ENCODE assay signal across 8 cellular contexts in the genomic region with DNA sequence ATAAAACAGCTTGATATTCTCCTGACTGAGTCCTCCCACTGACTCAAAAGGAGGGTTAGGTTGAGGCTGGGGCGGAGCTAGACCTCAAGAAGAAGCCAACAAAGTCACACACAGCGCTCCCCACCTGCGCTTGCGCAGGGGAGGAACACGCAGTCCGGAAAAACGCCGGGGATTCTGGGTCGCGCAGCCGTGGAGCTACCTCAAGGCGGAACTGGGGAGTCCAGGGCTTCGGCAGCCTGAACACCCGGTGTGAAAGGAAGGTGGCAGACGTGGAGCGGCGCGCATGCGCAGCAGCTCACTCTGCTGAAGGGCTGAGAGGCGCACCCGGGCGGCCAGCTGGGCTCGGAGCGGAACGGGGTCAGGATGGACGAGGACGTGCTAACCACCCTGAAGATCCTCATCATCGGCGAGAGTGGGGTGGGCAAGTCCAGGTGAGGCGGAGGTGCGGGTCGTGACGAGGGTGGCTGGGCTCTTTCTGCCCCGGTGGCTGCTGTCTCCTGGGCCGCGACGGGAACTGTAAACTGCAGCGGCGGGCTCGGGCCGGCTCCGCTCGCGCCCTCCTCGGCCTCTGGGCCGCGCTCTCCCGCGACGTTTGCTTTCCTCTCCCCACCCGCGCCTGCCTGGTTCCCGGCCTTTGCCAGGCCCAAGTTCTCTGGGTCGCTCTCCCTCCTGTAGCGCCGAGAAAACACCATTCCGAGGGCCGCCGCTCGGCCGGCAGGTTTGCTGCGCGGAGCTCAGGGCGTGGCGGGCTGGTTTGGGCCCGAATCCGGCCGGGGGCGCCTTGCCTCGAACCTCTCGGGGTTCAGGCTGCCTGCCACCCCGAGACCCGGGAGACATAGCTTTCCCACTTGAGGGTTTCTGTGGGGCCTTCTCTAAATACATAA. TPM values are rescaled to one million over a fixed set of nuclear protein-coding genes. Genes with fewer than 3 reads are reported as not detected.
DNase-seq lines count a peak whose midpoint lies in the region; ATAC-seq and TF ChIP-seq lines count a peak whose summit lies in the region.

RAB18 (plus strand) TSS at position 298 of the 884 bp plus-strand sequence; CDS start at position 364, 66 bp downstream.

- peak within 1 kb of the TSS; percentile 98 for H3K27ac Mint-ChIP-seq in activated CD4-positive, alpha-beta T cell treated with anti-CD3 and anti-CD28 coated beads, Interleukin-2, amount 10 ng/mL, durations not matched to agents 24 days and 14 days

- H3K27ac ChIP-seq in BLaER1 (peak within 1 kb of the TSS; percentile 85), coronary artery (peak within 1 kb of the TSS; percentile 85 to 95), layer of hippocampus (ENCODE audit: low read depth, low read length) (peak within 1 kb of the TSS; percentile 33)

- DNase-seq in NCI-H526 treated with DMSO at 0.1 percent for 48 hours (lab: John Stamatoyannopoulos, UW) (peak; percentile 86), coronary artery (ENCODE audit: low spot score) (peak; percentile 99)
- peak; percentile 99 for DNase-seq in activated CD4-positive, alpha-beta T cell treated with anti-CD3 and anti-CD28 coated beads, Interleukin-2, amount 10 ng/mL, durations not matched to agents 24 days and 14 days
- peak; percentile 93 to 97 for DNase-seq in stimulated activated CD4-positive, alpha-beta T cell treated with anti-CD3 and anti-CD28 coated beads, Interleukin-1b, Interleukin-23, amount 100 ng/mL, for 4 hours (ENCODE audit: low read depth in 2 of 2)

- peaks cover 49% of the 10 kb centered on the region for H4K20me1 ChIP-seq in BLaER1

- no peaks in the 10 kb centered on the region for H3K9me3 ChIP-seq in BLaER1

- no peaks in the 10 kb centered on the region for H3K9me3 Mint-ChIP-seq in activated CD4-positive, alpha-beta T cell treated with anti-CD3 and anti-CD28 coated beads, Interleukin-2, amount 10 ng/mL, durations not matched to agents 24 days and 14 days

- peak within 1 kb of the TSS; percentile 96 for H3K4me2 ChIP-seq in BLaER1

- H3K4me3 ChIP-seq in BLaER1 = peak within 1 kb of the TSS; percentile 86
- peak within 1 kb of the TSS; percentile 88 for H3K4me3 ChIP-seq in coronary artery

- peak within 1 kb of the TSS; percentile 99 for H3K4me3 Mint-ChIP-seq in activated CD4-positive, alpha-beta T cell treated with anti-CD3 and anti-CD28 coated beads, Interleukin-2, amount 10 ng/mL, durations not matched to agents 24 days and 14 days

- peak within 1 kb of the TSS; percentile 94 for H3K9ac ChIP-seq in BLaER1

- intact Hi-C loops in activated CD4-positive, alpha-beta T cell treated with anti-CD3 and anti-CD28 coated beads, Interleukin-2, amount 10 ng/mL, durations not matched to agents 24 days and 14 days (cut with micrococcal nuclease) = loop anchor here (1.0 to 10.0 kb wide), 8 partner anchors 9 to 1028 kb away; partner anchors contain the start of genes ABI1, MASTL, PDSS1 and WAC

- ATAC-seq in GM19328 (IDR thresholded peaks at IDR 0.05; ENCODE audit: unreplicated experiment) = peak; percentile 96
- ATAC-seq in HG03520 (IDR thresholded peaks at IDR 0.05; ENCODE audit: unreplicated experiment) = peak; percentile 94

- peaks cover 25% of the 10 kb centered on the region; the same call in 1 of the 2 replicates for H3K36me3 ChIP-seq in BLaER1

- H3K4me1 Mint-ChIP-seq in activated CD4-positive, alpha-beta T cell treated with anti-CD3 and anti-CD28 coated beads, Interleukin-2, amount 10 ng/mL, durations not matched to agents 24 days and 14 days = peaks cover 44% of the 10 kb centered on the region

- peaks cover 23% of the 10 kb centered on the region for H3K36me3 Mint-ChIP-seq in activated CD4-positive, alpha-beta T cell treated with anti-CD3 and anti-CD28 coated beads, Interleukin-2, amount 10 ng/mL, durations not matched to agents 24 days and 14 days (ENCODE audit: low read depth)

- H3K27me3 ChIP-seq in BLaER1 = no peaks in the 10 kb centered on the region
- H3K27me3 ChIP-seq in layer of hippocampus (ENCODE audit: control insufficient read depth, insufficient read depth, low read length) = no peaks in the 10 kb centered on the region

- peaks cover 6% of the 10 kb centered on the region for H3K27me3 Mint-ChIP-seq in activated CD4-positive, alpha-beta T cell treated with anti-CD3 and anti-CD28 coated beads, Interleukin-2, amount 10 ng/mL, durations not matched to agents 24 days and 14 days

- peaks cover 23% of the 10 kb centered on the region for H3K4me1 ChIP-seq in BLaER1

- TF ChIP-seq CTCF in coronary artery (IDR thresholded peaks at IDR 0.05) = no peak

RNA-seq across cellular contexts. Expression of gene RAB18, which starts in this region (rescaled TPM):
- 55.4 and 58.3 TPM in 2 replicates for total RNA-seq in activated CD4-positive, alpha-beta T cell treated with anti-CD3 and anti-CD28 coated beads, Interleukin-2, amount 10 ng/mL, durations not matched to agents 24 days and 14 days

Comparison
In these comparisons a context has a peak if more than half of its experiments do, and no peak if none do; other contexts are left out.
1. Peak in every context shown above with its lines: DNase-seq, ATAC-seq, H3K4me3 ChIP-seq and H3K27ac ChIP-seq.
2. H3K27ac ChIP-seq: peak in every context shown above with its lines; median percentile 90 in coronary artery; 85 in BLaER1; 33 in layer of hippocampus.